Comparison of ENCODE assay signal across 19 cellular contexts in genomic region chr12:116033765-116034164, GRCh38.
"Had no signal": no experiment of that assay in that cellular context is flagged by ENCODE, and none has a peak within 500 bp of the region (broad histone marks: within the 10 kb centered on the region; RNA-seq: fewer than 3 reads in every experiment).

No MANE protein-coding gene starts in this region.

- H3K27ac ChIP-seq: coronary artery, neural progenitor cell, prostate gland, right atrium auricular region, stomach, thyroid gland had no signal

- ATAC-seq: naive thymus-derived CD4-positive, alpha-beta T cell; sciatic nerve; stimulated activated effector memory CD8-positive, alpha-beta T cell treated with anti-CD3 and anti-CD28 coated beads, Interleukin-12 subunit alpha, Interleukin-12 subunit beta, amount 100 ng/mL, for 72 hours had no signal

- H2AFZ ChIP-seq: neural progenitor cell had no signal

- H3K27me3 ChIP-seq: neural progenitor cell, right atrium auricular region, stomach, thyroid gland had no signal

- H3K27me3 Mint-ChIP-seq: naive thymus-derived CD4-positive, alpha-beta T cell had no signal

- H3K9ac ChIP-seq: neural progenitor cell had no signal

- H3K9me3 ChIP-seq: prostate gland, right atrium auricular region, thyroid gland had no signal

- H3K4me1 Mint-ChIP-seq: neural progenitor cell had no signal

- H3K9me3 Mint-ChIP-seq: stimulated activated effector memory CD8-positive, alpha-beta T cell treated with anti-CD3 and anti-CD28 coated beads, Interleukin-12 subunit alpha, Interleukin-12 subunit beta, amount 100 ng/mL, for 72 hours had no signal

- H3K27ac Mint-ChIP-seq: nephron; neural progenitor cell; stimulated activated effector memory CD8-positive, alpha-beta T cell treated with anti-CD3 and anti-CD28 coated beads, Interleukin-12 subunit alpha, Interleukin-12 subunit beta, amount 100 ng/mL, for 72 hours had no signal

- H3K4me3 Mint-ChIP-seq: naive thymus-derived CD4-positive, alpha-beta T cell; nephron; neural progenitor cell; stimulated activated effector memory CD8-positive, alpha-beta T cell treated with anti-CD3 and anti-CD28 coated beads, Interleukin-12 subunit alpha, Interleukin-12 subunit beta, amount 100 ng/mL, for 72 hours had no signal

- H3K4me2 ChIP-seq: neural progenitor cell, smooth muscle cell had no signal

- H3K36me3 ChIP-seq: neural progenitor cell, prostate gland, right atrium auricular region, thyroid gland had no signal

- H3K4me3 ChIP-seq: coronary artery, neural progenitor cell, prostate gland, right atrium auricular region, smooth muscle cell, stomach, thyroid gland had no signal

- H3K4me1 ChIP-seq: prostate gland, right atrium auricular region had no signal

- DNase-seq: dermis blood vessel endothelial cell; effector memory CD4-positive, alpha-beta T cell; mesenchymal stem cell; midbrain; naive thymus-derived CD4-positive, alpha-beta T cell; stimulated activated CD4-positive, alpha-beta T cell treated with anti-CD3 and anti-CD28 coated beads, Interleukin-12 subunit alpha, Interleukin-12 subunit beta, amount 100 ng/mL, for 4 hours; stimulated activated CD4-positive, alpha-beta T cell treated with anti-CD3 and anti-CD28 coated beads, Interleukin-2, amount 100 ng/mL, for 24 hours; stimulated activated CD4-positive, alpha-beta T cell treated with anti-CD3 and anti-CD28 coated beads, Interleukin-4, amount 100 ng/mL, for 24 hours; stimulated activated naive CD4-positive, alpha-beta T cell treated with Interleukin-2 at 50 U/mL for 16 hours; stomach; thyroid gland had no signal

- H3K36me3 Mint-ChIP-seq: stimulated activated effector memory CD8-positive, alpha-beta T cell treated with anti-CD3 and anti-CD28 coated beads, Interleukin-12 subunit alpha, Interleukin-12 subunit beta, amount 100 ng/mL, for 72 hours had no signal
